Comparison of ENCODE assay signal across 15 cellular contexts in the genomic region with DNA sequence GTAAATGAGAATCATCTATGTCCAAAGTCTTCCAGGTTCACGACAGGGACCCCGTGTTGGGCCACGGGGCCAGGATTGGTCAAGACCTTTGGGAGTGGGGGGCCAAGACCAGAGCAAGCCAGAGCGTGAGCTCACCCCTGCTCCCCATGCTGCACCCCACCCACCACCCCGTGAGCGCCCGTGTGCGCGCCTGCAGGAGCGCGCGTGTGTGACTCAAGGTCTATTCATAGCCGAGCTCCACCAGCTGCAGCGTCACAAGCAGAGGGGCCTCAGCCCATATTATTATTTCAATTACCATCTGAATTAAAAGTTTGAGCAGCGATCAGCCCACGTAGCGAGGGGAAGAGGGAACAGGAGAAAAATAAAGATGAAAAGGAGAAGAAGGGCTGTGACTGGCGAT. TPM values are rescaled to one million over a fixed set of nuclear protein-coding genes. Genes with fewer than 3 reads are reported as not detected.
"Had no signal": no experiment of that assay in that cellular context is flagged by ENCODE, and none has a peak within 500 bp of the region (broad histone marks: within the 10 kb centered on the region; RNA-seq: fewer than 3 reads in every experiment).

No MANE protein-coding gene starts in this region.

- H3K4me3 ChIP-seq: suprapubic skin, upper lobe of left lung had no signal

- H3K9me3 ChIP-seq: suprapubic skin, upper lobe of left lung had no signal

- H3K27ac ChIP-seq: suprapubic skin, upper lobe of left lung had no signal

- DNase-seq: activated B cell treated with CpG ODN at 0.5 μM for 24 hours; activated CD4-positive, alpha-beta T cell treated with anti-CD3 and anti-CD28 coated beads, Interleukin-2, amount 10 ng/mL, durations not matched to agents 24 days and 14 days; activated CD8-positive, alpha-beta memory T cell treated with anti-CD3 and anti-CD28 coated beads for 24 hours; activated naive CD4-positive, alpha-beta T cell treated with Interleukin-2 at 50 U/mL for 16 hours; activated naive CD8-positive, alpha-beta T cell treated with anti-CD3 and anti-CD28 coated beads, Interleukin-2, amount 50 U/mL, for 24 hours; endodermal cell; erythroblast; stimulated activated CD4-positive, alpha-beta T cell treated with anti-CD3 and anti-CD28 coated beads, Interleukin-12 subunit alpha, Interleukin-12 subunit beta, amount 100 ng/mL, for 4 hours; stimulated activated CD4-positive, alpha-beta T cell treated with anti-CD3 and anti-CD28 coated beads, Interleukin-2, amount 100 ng/mL, for 48 hours; stimulated activated naive CD4-positive, alpha-beta T cell treated with Interleukin-2 at 50 U/mL for 16 hours; T-cell had no signal

- H3K36me3 ChIP-seq: suprapubic skin, upper lobe of left lung had no signal

- ATAC-seq: activated naive CD8-positive, alpha-beta T cell treated with anti-CD3 and anti-CD28 coated beads, Interleukin-2, amount 50 U/mL, for 24 hours; sciatic nerve; T-cell had no signal

RNA-seq across cellular contexts. Expression of a gene that starts 5.2 kb away (rescaled TPM):
- total RNA-seq: activated B cell treated with CpG ODN at 0.5 μM for 24 hours; activated CD4-positive, alpha-beta T cell treated with anti-CD3 and anti-CD28 coated beads, Interleukin-2, amount 10 ng/mL, durations not matched to agents 24 days and 14 days; mesenteric fat pad; T-cell; upper lobe of left lung had no signal

RNA-seq across cellular contexts. Expression of a gene that starts 18.1 kb away (rescaled TPM):
- total RNA-seq: activated B cell treated with CpG ODN at 0.5 μM for 24 hours had no signal
